In the genomic region with DNA sequence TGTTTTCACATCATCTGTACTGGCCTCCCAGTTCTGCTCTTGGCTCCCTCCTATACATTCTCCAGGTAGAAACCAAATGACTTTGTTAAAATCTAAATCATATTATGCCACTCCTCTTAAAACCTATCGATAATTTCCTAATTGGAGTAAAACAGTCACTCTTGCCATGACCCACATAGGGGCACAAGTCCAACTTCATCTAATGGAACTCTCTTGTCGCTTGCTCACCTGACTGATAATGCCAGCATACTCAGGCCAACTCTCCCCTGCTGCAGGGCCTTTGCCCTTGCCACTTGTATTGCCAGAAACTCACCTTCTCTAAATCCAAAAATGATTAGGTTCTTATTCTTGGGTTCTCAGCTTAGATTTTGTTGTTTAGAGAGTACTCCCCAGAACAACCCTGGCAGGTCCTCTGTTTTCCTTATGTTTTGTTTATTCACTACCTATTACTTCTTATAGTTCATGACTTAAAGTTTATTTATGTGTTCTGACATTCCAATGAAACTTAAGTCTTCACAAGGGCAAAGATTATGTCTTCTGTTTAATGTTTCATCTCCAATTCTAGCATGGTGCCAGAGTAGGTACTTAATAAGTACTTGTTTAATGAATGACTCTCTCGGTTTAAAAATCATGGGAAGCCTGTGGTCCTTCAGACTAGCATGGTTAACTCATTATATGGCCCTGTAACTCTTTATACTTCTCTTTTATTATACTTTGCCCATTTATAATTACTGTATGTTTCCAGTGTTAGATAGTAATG, we compare ENCODE assay signal across 1 cellular context.
TF ChIP-seq lines count a peak whose summit lies in the region.

No MANE protein-coding gene starts in this region.

TF ChIP-seq in HepG2, 621 proteins besides CTCF, POLR2A, EP300 and RAD21 (continued from another document):
- TF ChIP-seq PRDM15 (CRISPR knock-in tag; IDR thresholded peaks at IDR 0.05) = no peak
- no peak for TF ChIP-seq ESRRA (CRISPR knock-in tag; IDR thresholded peaks at IDR 0.05; ENCODE audit: low read depth)
